ENCODE assay signal across 3 cellular contexts in genomic region chr9:116303270-116303904, GRCh38.
TF ChIP-seq lines count a peak whose summit lies in the region.

No MANE protein-coding gene starts in this region.

TF ChIP-seq in GM23338, 12 proteins besides CTCF, POLR2A, EP300 and RAD21 (continued from another document and continues in another):
- TF ChIP-seq ETS1 (IDR thresholded peaks at IDR 0.05), result no peak
- no peak for TF ChIP-seq ZNF114 (CRISPR knock-in tag; IDR thresholded peaks at IDR 0.05)
- no peak for TF ChIP-seq CREB1 (CRISPR knock-in tag; IDR thresholded peaks at IDR 0.05; ENCODE audit: low read depth)
- TF ChIP-seq REST (IDR thresholded peaks at IDR 0.05; ENCODE audit: unreplicated experiment), result no peak
- no peak for TF ChIP-seq ZNF331 (CRISPR knock-in tag; IDR thresholded peaks at IDR 0.05; ENCODE audit: low read depth)
- TF ChIP-seq EZH2 (IDR thresholded peaks at IDR 0.05; ENCODE audit: low read depth, unreplicated experiment), result no peak
- TF ChIP-seq NANOG (IDR thresholded peaks at IDR 0.05; ENCODE audit: borderline replicate concordance), result no peak

TF ChIP-seq in K562, 482 proteins besides CTCF, POLR2A, EP300 and RAD21 (continued from another document):
- TF ChIP-seq HINFP (tag; conservative IDR thresholded peaks at IDR 0.05; ENCODE audit: low read depth), result no peak
- TF ChIP-seq FOXJ3 (CRISPR knock-in tag; IDR thresholded peaks at IDR 0.05), result no peak
- no peak for TF ChIP-seq MED1 (CRISPR knock-in tag; IDR thresholded peaks at IDR 0.05; ENCODE audit: borderline replicate concordance)
- peak; percentile 79 for TF ChIP-seq FOSL1 (tag; conservative IDR thresholded peaks at IDR 0.05)
- TF ChIP-seq FOS (IDR thresholded peaks at IDR 0.05; ENCODE audit: extremely low read depth, insufficient read length), result peak; percentile 13
- TF ChIP-seq NFIC (IDR thresholded peaks at IDR 0.05), result no peak
- TF ChIP-seq FOXP1 (CRISPR knock-in tag; IDR thresholded peaks at IDR 0.05), result no peak
- TF ChIP-seq ZNF408 (CRISPR knock-in tag; IDR thresholded peaks at IDR 0.05; ENCODE audit: low read depth), result no peak
- TF ChIP-seq ZFP91 (CRISPR knock-in tag; IDR thresholded peaks at IDR 0.05), result no peak
- peak; percentile 43; the same call in 1 of the 2 replicates for TF ChIP-seq ATF3 (IDR thresholded peaks at IDR 0.05)
- no peak for TF ChIP-seq ATF3 (CRISPR knock-in tag; conservative IDR thresholded peaks at IDR 0.05)
- TF ChIP-seq JUN (IDR thresholded peaks at IDR 0.05; ENCODE audit: borderline replicate concordance, low read depth, low read length), result 0 out of 2 replicates have a peak, but pooled peaks have one; percentile 60
- TF ChIP-seq JUN (CRISPR knock-in tag; IDR thresholded peaks at IDR 0.05; ENCODE audit: borderline replicate concordance), result no peak
- TF ChIP-seq L3MBTL2 (IDR thresholded peaks at IDR 0.05), result no peak

TF ChIP-seq in SK-N-SH treated with all-trans-retinoic acid at 6 μM for 48 hours, 23 proteins besides CTCF, POLR2A, EP300 and RAD21 (continued from another document):
- TF ChIP-seq CREB5 (CRISPR knock-in tag; IDR thresholded peaks at IDR 0.05; ENCODE audit: low read depth) (no peak), ZNF70 (CRISPR knock-in tag; IDR thresholded peaks at IDR 0.05) (no peak), RARB (CRISPR knock-in tag; IDR thresholded peaks at IDR 0.05) (no peak), TCF4 (CRISPR knock-in tag; IDR thresholded peaks at IDR 0.05; ENCODE audit: borderline replicate concordance) (no peak), ZNF8 (CRISPR knock-in tag; IDR thresholded peaks at IDR 0.05) (no peak), CSRNP3 (CRISPR knock-in tag; IDR thresholded peaks at IDR 0.05) (no peak), ESRRG (CRISPR knock-in tag; IDR thresholded peaks at IDR 0.05) (no peak), ZC3H10 (CRISPR knock-in tag; IDR thresholded peaks at IDR 0.05) (no peak), OSR1 (CRISPR knock-in tag; IDR thresholded peaks at IDR 0.05) (no peak), GLIS3 (CRISPR knock-in tag; IDR thresholded peaks at IDR 0.05) (no peak)
TF ChIP-seq in SK-N-SH treated with all-trans-retinoic acid at 6 μM for 48 hours: peak in this region for 0.
